In the genomic region with DNA sequence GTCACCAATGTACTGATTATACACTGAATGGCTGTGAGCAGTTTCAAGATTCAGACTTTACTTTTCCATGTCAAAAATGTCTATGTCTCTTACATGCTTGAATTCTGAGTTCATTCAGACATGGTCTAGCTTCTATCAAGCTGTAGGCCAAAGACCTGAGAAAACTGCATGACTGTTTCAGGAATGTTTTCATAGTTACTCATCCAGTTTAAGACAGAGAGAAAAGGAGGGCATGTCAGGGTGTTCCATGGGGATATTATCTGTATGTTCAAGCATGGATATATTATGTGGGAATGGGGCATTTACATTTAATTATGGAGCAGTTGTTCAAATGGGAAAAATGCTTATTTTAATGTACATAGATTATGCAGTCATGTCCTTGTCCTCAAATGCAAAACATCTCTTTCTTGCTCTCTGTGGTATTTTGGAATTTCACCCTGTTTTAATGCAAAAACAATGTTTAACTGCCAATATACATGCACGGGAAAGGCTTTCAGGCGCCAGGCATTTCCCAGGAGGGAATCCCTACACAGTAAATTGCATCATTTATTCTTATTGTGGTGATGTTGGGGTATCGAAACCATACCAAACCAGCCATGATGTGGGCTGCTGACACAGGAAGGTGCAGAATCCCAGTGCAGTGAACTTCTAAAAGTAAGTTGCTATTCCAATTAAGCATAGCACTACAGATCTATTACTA, we compare ENCODE assay signal across 18 cellular contexts.
DNase-seq lines count a peak whose midpoint lies in the region; ATAC-seq and TF ChIP-seq lines count a peak whose summit lies in the region.
"Had no signal": no experiment of that assay in that cellular context is flagged by ENCODE, and none has a peak within 500 bp of the region (broad histone marks: within the 10 kb centered on the region; RNA-seq: fewer than 3 reads in every experiment).

No MANE protein-coding gene starts in this region.

- no peaks in the 10 kb centered on the region for H3K9me3 ChIP-seq in GM23248 (ENCODE audit: low read depth)
- H3K9me3 ChIP-seq: stomach had no signal

- H3K27me3 Mint-ChIP-seq in WTC11 (ENCODE audit: low read depth) (no peaks in the 10 kb centered on the region), nephron progenitor cell (ENCODE audit: low read depth, poor library complexity) (no peaks in the 10 kb centered on the region)
- H3K27me3 Mint-ChIP-seq in stimulated activated memory B cell treated with anti-CD40 and anti-IgM and Interleukin-4, amounts not matched to agents 10 μg/mL and 1 μg/mL and 100 μg/mL, for 72 hours, result no peaks in the 10 kb centered on the region
- no peaks in the 10 kb centered on the region for H3K27me3 Mint-ChIP-seq in activated T-helper 2 cell treated with anti-CD3 and anti-CD28 coated beads, Interferon-gamma antibody, Interleukin-2, Interleukin-4, amounts not matched to agents 10 μg/mL and 5 μg/mL and 100 μg/mL, durations not matched to agents 14 hours and 24 hours and 36 hours (ENCODE audit: low read depth)
- H3K27me3 Mint-ChIP-seq: brain had no signal

- no peak overlapping the region for H3K4me2 ChIP-seq in GM23248 (ENCODE audit: unreplicated experiment)

- CTCF ChIA-PET in WTC11 (lab: Charles Lee), result no interaction called here

- peak overlapping the region; percentile 4; the same call in 1 of the 2 replicates for H2AFZ ChIP-seq in GM23248

- H3K27ac ChIP-seq in GM23248, result no peak overlapping the region
- H3K27ac ChIP-seq: HL-60, stomach had no signal

- H3K4me1 Mint-ChIP-seq in WTC11 (peaks cover 14% of the 10 kb centered on the region), nephron progenitor cell (no peaks in the 10 kb centered on the region)
- no peaks in the 10 kb centered on the region for H3K4me1 Mint-ChIP-seq in stimulated activated memory B cell treated with anti-CD40 and anti-IgM and Interleukin-4, amounts not matched to agents 10 μg/mL and 1 μg/mL and 100 μg/mL, for 72 hours
- H3K4me1 Mint-ChIP-seq in activated T-helper 2 cell treated with anti-CD3 and anti-CD28 coated beads, Interferon-gamma antibody, Interleukin-2, Interleukin-4, amounts not matched to agents 10 μg/mL and 5 μg/mL and 100 μg/mL, durations not matched to agents 14 hours and 24 hours and 36 hours (ENCODE audit: low read depth), result no peaks in the 10 kb centered on the region
- H3K4me1 Mint-ChIP-seq: brain had no signal

- intact Hi-C loops in activated T-helper 2 cell treated with anti-CD3 and anti-CD28 coated beads, Interferon-gamma antibody, Interleukin-2, Interleukin-4, amounts not matched to agents 10 μg/mL and 5 μg/mL and 100 μg/mL, durations not matched to agents 14 hours and 24 hours and 36 hours (cut with micrococcal nuclease), result no loop called here

- H3K79me2 ChIP-seq in GM23248 (ENCODE audit: insufficient read depth), result no peaks in the 10 kb centered on the region

- no peak overlapping the region for H3K9ac ChIP-seq in GM23248

- H3K36me3 Mint-ChIP-seq in WTC11, result peaks cover 8% of the 10 kb centered on the region
- peaks cover 5% of the 10 kb centered on the region for H3K36me3 Mint-ChIP-seq in nephron progenitor cell (ENCODE audit: low read depth)
- H3K36me3 Mint-ChIP-seq in stimulated activated memory B cell treated with anti-CD40 and anti-IgM and Interleukin-4, amounts not matched to agents 10 μg/mL and 1 μg/mL and 100 μg/mL, for 72 hours, result no peaks in the 10 kb centered on the region
- no peaks in the 10 kb centered on the region for H3K36me3 Mint-ChIP-seq in activated T-helper 2 cell treated with anti-CD3 and anti-CD28 coated beads, Interferon-gamma antibody, Interleukin-2, Interleukin-4, amounts not matched to agents 10 μg/mL and 5 μg/mL and 100 μg/mL, durations not matched to agents 14 hours and 24 hours and 36 hours (ENCODE audit: low read depth)
- H3K36me3 Mint-ChIP-seq: brain; CD8-positive, alpha-beta T cell had no signal

- H3K27me3 ChIP-seq in GM23248 (replicated peaks; ENCODE audit: insufficient read depth), result no peaks in the 10 kb centered on the region
- H3K27me3 ChIP-seq: stomach had no signal

- H3K4me3 ChIP-seq in GM23248, result no peak overlapping the region
- H3K4me3 ChIP-seq in skeletal muscle cell (ENCODE audit: low read depth, low read length), result no peak overlapping the region
- H3K4me3 ChIP-seq: stomach had no signal

- H3K4me3 Mint-ChIP-seq in WTC11 (no peak overlapping the region), nephron progenitor cell (no peak overlapping the region)
- H3K4me3 Mint-ChIP-seq in stimulated activated memory B cell treated with anti-CD40 and anti-IgM and Interleukin-4, amounts not matched to agents 10 μg/mL and 1 μg/mL and 100 μg/mL, for 72 hours, result no peak overlapping the region
- no peak overlapping the region for H3K4me3 Mint-ChIP-seq in activated T-helper 2 cell treated with anti-CD3 and anti-CD28 coated beads, Interferon-gamma antibody, Interleukin-2, Interleukin-4, amounts not matched to agents 10 μg/mL and 5 μg/mL and 100 μg/mL, durations not matched to agents 14 hours and 24 hours and 36 hours (ENCODE audit: low read depth)
- H3K4me3 Mint-ChIP-seq: brain; CD8-positive, alpha-beta T cell had no signal

- H3K4me1 ChIP-seq in GM23248 (ENCODE audit: insufficient read depth), result peaks cover 9% of the 10 kb centered on the region; the same call in 1 of the 2 replicates
- H3K4me1 ChIP-seq: stomach had no signal

- peaks cover 29% of the 10 kb centered on the region for H3K9me3 Mint-ChIP-seq in WTC11
- peaks cover 18% of the 10 kb centered on the region for H3K9me3 Mint-ChIP-seq in nephron progenitor cell
- peaks cover 11% of the 10 kb centered on the region for H3K9me3 Mint-ChIP-seq in stimulated activated memory B cell treated with anti-CD40 and anti-IgM and Interleukin-4, amounts not matched to agents 10 μg/mL and 1 μg/mL and 100 μg/mL, for 72 hours
- H3K9me3 Mint-ChIP-seq in activated T-helper 2 cell treated with anti-CD3 and anti-CD28 coated beads, Interferon-gamma antibody, Interleukin-2, Interleukin-4, amounts not matched to agents 10 μg/mL and 5 μg/mL and 100 μg/mL, durations not matched to agents 14 hours and 24 hours and 36 hours, result peaks cover 11% of the 10 kb centered on the region

- in situ Hi-C loops in GM23248 (cut with MboI), result no loop called here

- POLR2A ChIA-PET in WTC11 (lab: Charles Lee), result no interaction called here

- H3K27ac Mint-ChIP-seq in WTC11, result peak overlapping the region; percentile 52
- H3K27ac Mint-ChIP-seq in nephron progenitor cell, result no peak overlapping the region
- no peak overlapping the region for H3K27ac Mint-ChIP-seq in stimulated activated memory B cell treated with anti-CD40 and anti-IgM and Interleukin-4, amounts not matched to agents 10 μg/mL and 1 μg/mL and 100 μg/mL, for 72 hours
- no peak overlapping the region for H3K27ac Mint-ChIP-seq in activated T-helper 2 cell treated with anti-CD3 and anti-CD28 coated beads, Interferon-gamma antibody, Interleukin-2, Interleukin-4, amounts not matched to agents 10 μg/mL and 5 μg/mL and 100 μg/mL, durations not matched to agents 14 hours and 24 hours and 36 hours
- H3K27ac Mint-ChIP-seq: brain; CD8-positive, alpha-beta T cell had no signal

- DNase-seq in GM23248, result peak; percentile 81
- DNase-seq in WTC11 (ENCODE audit: low spot score), result no peak
- DNase-seq in fibroblast of peridontal ligament (ENCODE audit: extremely low read depth), result peak; percentile 78
- DNase-seq in skeletal muscle cell (ENCODE audit: low read depth), result peak; percentile 81
- no peak for DNase-seq in nephron progenitor cell
- no peak for DNase-seq in HT-29 (ENCODE audit: low spot score)
- DNase-seq in activated T-helper 2 cell treated with anti-CD3 and anti-CD28 coated beads, Interferon-gamma antibody, Interleukin-2, Interleukin-4, amounts not matched to agents 10 μg/mL and 5 μg/mL and 100 μg/mL, durations not matched to agents 14 hours and 24 hours and 36 hours (ENCODE audit: low spot score), result no peak
- DNase-seq: activated effector memory CD4-positive, alpha-beta T cell treated with anti-CD3 and anti-CD28 coated beads, Interleukin-2, amount 50 U/mL, for 16 hours; CD8-positive, alpha-beta T cell; head of caudate nucleus; Kasumi-1; NCI-H1694; NCI-H510A treated with DMSO at 0.1 percent for 48 hours; OCI-M1; stomach had no signal

- TF ChIP-seq CTCF in WTC11 (IDR thresholded peaks at IDR 0.05) (no peak), nephron progenitor cell (IDR thresholded peaks at IDR 0.05) (no peak)

- peak; percentile 18; the same call in 1 of the 2 replicates for ATAC-seq in WTC11
- ATAC-seq in stimulated activated memory B cell treated with anti-CD40 and anti-IgM and Interleukin-4, amounts not matched to agents 10 μg/mL and 1 μg/mL and 100 μg/mL, for 72 hours, result no peak
- ATAC-seq: CD8-positive, alpha-beta T cell had no signal

- no peaks in the 10 kb centered on the region for H3K9me2 ChIP-seq in GM23248 (ENCODE audit: insufficient read depth)

- no peaks in the 10 kb centered on the region for H4K20me1 ChIP-seq in GM23248 (ENCODE audit: insufficient read depth)

- peaks cover 5% of the 10 kb centered on the region; the same call in 1 of the 2 replicates for H3F3A ChIP-seq in GM23248 (ENCODE audit: insufficient read depth)

- WGBS in GM23248 (ENCODE audit: low coverage in 1 of 2, low lambda C conversion rate in 2 of 2, missing lambda C conversion rate in 2 of 2), 2 experiments, result 75 to 86% methylated on average over 3 of the region's 3 CpGs

- no peaks in the 10 kb centered on the region for H3K36me3 ChIP-seq in GM23248 (ENCODE audit: low read depth)
- H3K36me3 ChIP-seq: stomach had no signal

TF ChIP-seq in WTC11, 78 proteins besides CTCF, POLR2A, EP300 and RAD21 (continues in another document):
- no peak for TF ChIP-seq ELF4 (CRISPR knock-in tag; IDR thresholded peaks at IDR 0.05; ENCODE audit: low read depth)
- no peak for TF ChIP-seq KAT7 (CRISPR knock-in tag; IDR thresholded peaks at IDR 0.05; ENCODE audit: borderline replicate concordance)
- TF ChIP-seq, protein P1, sequence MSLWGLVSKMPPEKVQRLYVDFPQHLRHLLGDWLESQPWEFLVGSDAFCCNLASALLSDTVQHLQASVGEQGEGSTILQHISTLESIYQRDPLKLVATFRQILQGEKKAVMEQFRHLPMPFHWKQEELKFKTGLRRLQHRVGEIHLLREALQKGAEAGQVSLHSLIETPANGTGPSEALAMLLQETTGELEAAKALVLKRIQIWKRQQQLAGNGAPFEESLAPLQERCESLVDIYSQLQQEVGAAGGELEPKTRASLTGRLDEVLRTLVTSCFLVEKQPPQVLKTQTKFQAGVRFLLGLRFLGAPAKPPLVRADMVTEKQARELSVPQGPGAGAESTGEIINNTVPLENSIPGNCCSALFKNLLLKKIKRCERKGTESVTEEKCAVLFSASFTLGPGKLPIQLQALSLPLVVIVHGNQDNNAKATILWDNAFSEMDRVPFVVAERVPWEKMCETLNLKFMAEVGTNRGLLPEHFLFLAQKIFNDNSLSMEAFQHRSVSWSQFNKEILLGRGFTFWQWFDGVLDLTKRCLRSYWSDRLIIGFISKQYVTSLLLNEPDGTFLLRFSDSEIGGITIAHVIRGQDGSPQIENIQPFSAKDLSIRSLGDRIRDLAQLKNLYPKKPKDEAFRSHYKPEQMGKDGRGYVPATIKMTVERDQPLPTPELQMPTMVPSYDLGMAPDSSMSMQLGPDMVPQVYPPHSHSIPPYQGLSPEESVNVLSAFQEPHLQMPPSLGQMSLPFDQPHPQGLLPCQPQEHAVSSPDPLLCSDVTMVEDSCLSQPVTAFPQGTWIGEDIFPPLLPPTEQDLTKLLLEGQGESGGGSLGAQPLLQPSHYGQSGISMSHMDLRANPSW (CRISPR knock-in tag; conservative IDR thresholded peaks at IDR 0.05; ENCODE audit: low read depth), result no peak

Comparison
In these comparisons a context has a peak if more than half of its experiments do, and no peak if none do; other contexts are left out.
1. DNase-seq: peak in GM23248 (single experiment), fibroblast of peridontal ligament (single experiment) and skeletal muscle cell (single experiment); none in WTC11 (single experiment), nephron progenitor cell (single experiment), HT-29 (single experiment) and activated T-helper 2 cell treated with anti-CD3 and anti-CD28 coated beads, Interferon-gamma antibody, Interleukin-2, Interleukin-4, amounts not matched to agents 10 μg/mL and 5 μg/mL and 100 μg/mL, durations not matched to agents 14 hours and 24 hours and 36 hours (single experiment).